Comparison of ENCODE assay signal across 1 cellular context in genomic region chr7:45923290-45923689, GRCh38.
TF ChIP-seq lines count a peak whose summit lies in the region.

No MANE protein-coding gene starts in this region.

TF ChIP-seq in HepG2, 621 proteins besides CTCF, POLR2A, EP300 and RAD21 (continued from another document):
- TF ChIP-seq ARID5B (CRISPR knock-in tag; IDR thresholded peaks at IDR 0.05), result 0 out of 2 replicates have a peak, but pooled peaks have one; percentile 30
- TF ChIP-seq KDM1A (CRISPR knock-in tag; IDR thresholded peaks at IDR 0.05), result no peak
- no peak for TF ChIP-seq NFRKB (IDR thresholded peaks at IDR 0.05)
- peak; percentile 53 for TF ChIP-seq XRCC5 (optimal IDR thresholded peaks at IDR 0.05; ENCODE audit: low read length)
- no peak for TF ChIP-seq ZNF512B (CRISPR knock-in tag; IDR thresholded peaks at IDR 0.05; ENCODE audit: borderline replicate concordance)
- 0 out of 2 replicates have a peak, but pooled peaks have one; percentile 26 for TF ChIP-seq KDM2A (CRISPR knock-in tag; IDR thresholded peaks at IDR 0.05; ENCODE audit: borderline replicate concordance, low read depth)
- TF ChIP-seq ELF1 (CRISPR knock-in tag; IDR thresholded peaks at IDR 0.05), result 0 out of 2 replicates have a peak, but pooled peaks have one; percentile 11
